ENCODE assay signal across 16 cellular contexts in genomic region chr7:30687604-30688003, GRCh38. TPM values are rescaled to one million over a fixed set of nuclear protein-coding genes. Genes with fewer than 3 reads are reported as not detected.
A peak's percentile ranks its signal among the peaks of the same experiment; 100 is the strongest.
DNase-seq lines count a peak whose midpoint lies in the region; ATAC-seq, FAIRE-seq and TF ChIP-seq lines count a peak whose summit lies in the region.
"Had no signal": no experiment of that assay in that cellular context is flagged by ENCODE, and none has a peak within 500 bp of the region (broad histone marks: within the 10 kb centered on the region; RNA-seq: fewer than 3 reads in every experiment).

No MANE protein-coding gene starts in this region.

- DNase-seq in DND-41 (peak; percentile 10), WTC11 (ENCODE audit: low spot score) (no peak), neuronal stem cell (ENCODE audit: low spot score) (no peak), RCC 7860 (ENCODE audit: low spot score) (no peak)
- DNase-seq in effector memory CD8-positive, alpha-beta T cell, result no peak
- DNase-seq: 8988T; AML-193; CD8-positive, alpha-beta memory T cell; DMS53; GOT3 had no signal

- H3K4me1 ChIP-seq in DND-41 (ENCODE audit: insufficient read depth, low read length), result no peaks in the 10 kb centered on the region
- no peaks in the 10 kb centered on the region for H3K4me1 ChIP-seq in HEK293 (ENCODE audit: control insufficient read depth, insufficient read depth, low read length)
- peaks cover 7 to 20% of the 10 kb centered on the region in 2 donors for H3K4me1 ChIP-seq in neuronal stem cell (ENCODE audit: control insufficient read depth in 2 of 2, insufficient read depth in 1 of 2, low read depth in 1 of 2, low read length in 2 of 2)
- H3K4me1 ChIP-seq: HAP-1 had no signal

- POLR2A ChIA-PET in HEK293 (lab: Yijun Ruan, JAX) (no interaction called here), WTC11 (lab: Charles Lee) (no interaction called here)

- H3K9ac ChIP-seq in DND-41 (ENCODE audit: low read depth, low read length), result no peak overlapping the region
- H3K9ac ChIP-seq in neuronal stem cell (ENCODE audit: low read depth, low read length, poor library complexity), result no peak overlapping the region
- H3K9ac ChIP-seq: BLaER1 had no signal

- no peak for FAIRE-seq in RCC 7860 (lab: Jason Lieb, UNC)
- FAIRE-seq: HTR-8/SVneo had no signal

- no peaks in the 10 kb centered on the region for H3K36me3 Mint-ChIP-seq in WTC11
- no peaks in the 10 kb centered on the region for H3K36me3 Mint-ChIP-seq in effector memory CD8-positive, alpha-beta T cell (ENCODE audit: insufficient read depth)
- H3K36me3 Mint-ChIP-seq: CD8-positive, alpha-beta memory T cell had no signal

- no peak overlapping the region for H2BK15ac ChIP-seq in neuronal stem cell (ENCODE audit: low read length)

- H3K36me3 ChIP-seq in DND-41 (ENCODE audit: insufficient read depth, low read length) (no peaks in the 10 kb centered on the region), HEK293 (ENCODE audit: control insufficient read depth in 2 of 2, insufficient read depth in 1 of 2, low read length in 2 of 2) (no peaks in the 10 kb centered on the region), neuronal stem cell (replicated peaks in 1 of 2; ENCODE audit: control insufficient read depth in 2 of 2, insufficient read depth in 2 of 2, low read length in 2 of 2) (no peaks in the 10 kb centered on the region)
- H3K36me3 ChIP-seq: BLaER1, HAP-1 had no signal

- ATAC-seq in DND-41 (ENCODE audit: insufficient read depth, low read depth) (peak; percentile 76), WTC11 (peak; percentile 67), GM19351 (IDR thresholded peaks at IDR 0.05; ENCODE audit: unreplicated experiment) (no peak)
- no peak for ATAC-seq in effector memory CD8-positive, alpha-beta T cell (replicated peaks)

- H2AFZ ChIP-seq in DND-41 (ENCODE audit: low read depth, low read length), result no peak overlapping the region
- H2AFZ ChIP-seq in neuronal stem cell (ENCODE audit: low read length), result no peak overlapping the region

- no peaks in the 10 kb centered on the region for H3K79me1 ChIP-seq in neuronal stem cell (ENCODE audit: low read depth, low read length)

- no peaks in the 10 kb centered on the region for H3K79me2 ChIP-seq in DND-41 (ENCODE audit: insufficient read depth, low read length)

- no peak overlapping the region for H3K4ac ChIP-seq in neuronal stem cell (ENCODE audit: low read length)

- H3K9me3 Mint-ChIP-seq in WTC11, result no peaks in the 10 kb centered on the region
- H3K9me3 Mint-ChIP-seq in effector memory CD8-positive, alpha-beta T cell, result no peaks in the 10 kb centered on the region
- H3K9me3 Mint-ChIP-seq: CD8-positive, alpha-beta memory T cell had no signal

- 0 out of 2 replicates have a peak, but pooled peaks cover 5% of the 10 kb centered on the region for H4K20me1 ChIP-seq in DND-41 (ENCODE audit: insufficient read depth, low read length)
- H4K20me1 ChIP-seq: BLaER1 had no signal

- H3K27ac Mint-ChIP-seq in WTC11, result no peak overlapping the region; the same call in 1 of the 2 replicates
- peak overlapping the region in 1 of 2 donors; percentile 67 for H3K27ac Mint-ChIP-seq in effector memory CD8-positive, alpha-beta T cell

- H2BK12ac ChIP-seq in neuronal stem cell (ENCODE audit: low read length), result no peak overlapping the region

- H3K4me3 Mint-ChIP-seq in WTC11, result no peak overlapping the region
- no peak overlapping the region for H3K4me3 Mint-ChIP-seq in effector memory CD8-positive, alpha-beta T cell
- H3K4me3 Mint-ChIP-seq: CD8-positive, alpha-beta memory T cell had no signal

- peaks cover 32% of the 10 kb centered on the region for H3K27me3 Mint-ChIP-seq in WTC11 (ENCODE audit: low read depth)
- peaks cover 37 to 67% of the 10 kb centered on the region in 2 donors for H3K27me3 Mint-ChIP-seq in effector memory CD8-positive, alpha-beta T cell

- H3K4me1 Mint-ChIP-seq in WTC11, result peaks cover 11% of the 10 kb centered on the region
- peaks cover 6 to 11% of the 10 kb centered on the region in 2 donors for H3K4me1 Mint-ChIP-seq in effector memory CD8-positive, alpha-beta T cell (ENCODE audit: low read depth in 2 of 2)

- no peak overlapping the region for H2AK5ac ChIP-seq in neuronal stem cell (ENCODE audit: low read depth, low read length)

- H3K4me3 ChIP-seq in DND-41 (ENCODE audit: low read depth in 1 of 2, low read length in 2 of 2) (no peak overlapping the region), HEK293 (ENCODE audit: low read depth, low read length) (no peak overlapping the region), neuronal stem cell (ENCODE audit: low read length in 2 of 2) (no peak overlapping the region)
- H3K4me3 ChIP-seq: BLaER1, HAP-1 had no signal

- H3K27me3 ChIP-seq in DND-41 (ENCODE audit: insufficient read depth, low read length, poor library complexity), result peaks cover 5% of the 10 kb centered on the region
- peaks cover 0 to 48% (median 11%) of the 10 kb centered on the region in 3 experiments for H3K27me3 ChIP-seq in neuronal stem cell (ENCODE audit: control insufficient read depth in 3 of 3, insufficient read depth in 3 of 3, low read depth in 1 of 3, low read length in 3 of 3)

- no peak overlapping the region for H4K91ac ChIP-seq in neuronal stem cell (ENCODE audit: low read depth, low read length, poor library complexity)

- H4K8ac ChIP-seq in neuronal stem cell (ENCODE audit: low read depth, low read length), result no peak overlapping the region

- H3K23ac ChIP-seq in neuronal stem cell (ENCODE audit: low read depth, low read length, poor library complexity), result no peak overlapping the region

- H3K9me3 ChIP-seq in DND-41 (ENCODE audit: insufficient read depth, low read length, severe bottlenecking) (no peaks in the 10 kb centered on the region), HEK293 (ENCODE audit: control insufficient read depth, insufficient read depth, low read depth, low read length) (no peaks in the 10 kb centered on the region), neuronal stem cell (replicated peaks in 1 of 2; ENCODE audit: control insufficient read depth in 2 of 2, insufficient read depth in 1 of 2, low read depth in 1 of 2, low read length in 2 of 2) (peaks cover 0 to 2% of the 10 kb centered on the region in 2 donors)
- H3K9me3 ChIP-seq: BLaER1, HAP-1 had no signal

- H3K4me2 ChIP-seq in DND-41 (ENCODE audit: insufficient read depth, low read length) (no peak overlapping the region), neuronal stem cell (ENCODE audit: insufficient read depth, low read length, poor library complexity, severe bottlenecking) (no peak overlapping the region)
- H3K4me2 ChIP-seq: BLaER1 had no signal

- CTCF ChIA-PET in HEK293 (lab: Yijun Ruan, JAX), result interaction anchor here (0.5 to 0.7 kb wide), 3 partner anchors 29 to 564 kb away, joined by 3 read pairs; no protein-coding TSS in a partner anchor
- CTCF ChIA-PET in WTC11 (lab: Charles Lee), result interaction anchor here (0.9 to 1.0 kb wide), 2 partner anchors 11 to 104 kb away, joined by 3 to 4 read pairs; no protein-coding TSS in a partner anchor

- H2BK5ac ChIP-seq in neuronal stem cell (ENCODE audit: low read length), result no peak overlapping the region

- H3K27ac ChIP-seq in DND-41 (ENCODE audit: low read length) (no peak overlapping the region), HEK293 (ENCODE audit: extremely low read depth, low read depth, low read length) (no peak overlapping the region), neuronal stem cell (replicated peaks; ENCODE audit: low read length) (no peak overlapping the region)
- H3K27ac ChIP-seq: BLaER1 had no signal

- no peak overlapping the region for H3K14ac ChIP-seq in neuronal stem cell (ENCODE audit: low read length)

- TF ChIP-seq CTCF in DND-41 (IDR thresholded peaks at IDR 0.05; ENCODE audit: borderline replicate concordance, extremely low read depth, low read length, poor library complexity, severe bottlenecking) (no peak), HEK293 (tag by site-specific recombination; IDR thresholded peaks at IDR 0.05) (no peak), WTC11 (IDR thresholded peaks at IDR 0.05) (no peak)

- H2BK120ac ChIP-seq in neuronal stem cell (ENCODE audit: low read depth, low read length), result no peak overlapping the region

- no CpG with 5 or more reads among the region's 6 CpGs for WGBS in neuronal stem cell (ENCODE audit: extremely low coverage in 2 of 2, insufficient read length in 2 of 2, insufficient replicate concordance in 1 of 2), 2 donors

- H3K18ac ChIP-seq in neuronal stem cell (ENCODE audit: low read length), result peak overlapping the region; percentile 39

TF ChIP-seq in HEK293, 187 proteins besides CTCF, POLR2A, EP300 and RAD21 (continues in another document):
- peak; percentile 20; the same call in 1 of the 2 replicates for TF ChIP-seq ZNF449 (tag by site-specific recombination; IDR thresholded peaks at IDR 0.05)
- no peak for TF ChIP-seq ZNF416 (tag by site-specific recombination; IDR thresholded peaks at IDR 0.05)
- no peak for TF ChIP-seq TRIM28 (IDR thresholded peaks at IDR 0.05; ENCODE audit: borderline replicate concordance, low read length)
- no peak for TF ChIP-seq ZNF37A (tag by site-specific recombination; IDR thresholded peaks at IDR 0.05)

TF ChIP-seq in WTC11, 78 proteins besides CTCF, POLR2A, EP300 and RAD21:
- TF ChIP-seq ZNF317 (CRISPR knock-in tag; IDR thresholded peaks at IDR 0.05; ENCODE audit: borderline replicate concordance, low read depth) (0 out of 2 replicates have a peak, but pooled peaks have one; percentile 18), EMX1 (CRISPR knock-in tag; IDR thresholded peaks at IDR 0.05) (no peak)

RNA-seq across cellular contexts. Expression of gene CRHR2, which starts 5.3 kb away (rescaled TPM):
- total RNA-seq in WTC11 (2021), result 0.09 to 0.25 TPM (median 0.22 TPM) in 3 replicates
- polyA plus RNA-seq in neuronal stem cell (2013, experiment 1 of 2), result 0.08 TPM
- polyA plus RNA-seq in neuronal stem cell (2013, experiment 2 of 2), result 0.04 TPM
- total RNA-seq: CD8-positive, alpha-beta memory T cell; Daoy had no signal
- polyA plus RNA-seq: CD8-positive, alpha-beta memory T cell had no signal

Comparison
In these comparisons a context has a peak if more than half of its experiments do, and no peak if none do; other contexts are left out.
1. ATAC-seq: peak in DND-41 (single experiment) and WTC11 (single experiment); none in effector memory CD8-positive, alpha-beta T cell (single experiment) and GM19351 (single experiment).